Comparison of ENCODE assay signal across 18 cellular contexts in genomic region chr3:127209155-127209839, GRCh38. TPM values are rescaled to one million over a fixed set of nuclear protein-coding genes. Genes with fewer than 3 reads are reported as not detected.
DNase-seq lines count a peak whose midpoint lies in the region; ATAC-seq and TF ChIP-seq lines count a peak whose summit lies in the region.
"Had no signal": no experiment of that assay in that cellular context is flagged by ENCODE, and none has a peak within 500 bp of the region (broad histone marks: within the 10 kb centered on the region; RNA-seq: fewer than 3 reads in every experiment).

No MANE protein-coding gene starts in this region.

- ATAC-seq in Panc1 (0 out of 2 replicates have a peak, but pooled peaks have one; percentile 17), GM21390 (IDR thresholded peaks at IDR 0.05; ENCODE audit: unreplicated experiment) (no peak)
- ATAC-seq: stimulated activated naive CD8-positive, alpha-beta T cell treated with anti-CD3 and anti-CD28 coated beads, Interleukin-15, amount 100 ng/mL, for 72 hours had no signal

- H2BK15ac ChIP-seq in neuronal stem cell (ENCODE audit: low read length), result no peak overlapping the region

- no peak overlapping the region for H3K23ac ChIP-seq in neuronal stem cell (ENCODE audit: low read depth, low read length, poor library complexity)

- H3K36me3 ChIP-seq in Panc1 (ENCODE audit: control insufficient read depth, insufficient read depth, low read length), result no peaks in the 10 kb centered on the region
- H3K36me3 ChIP-seq in neuronal stem cell (replicated peaks in 1 of 2; ENCODE audit: control insufficient read depth in 2 of 2, insufficient read depth in 2 of 2, low read length in 2 of 2), result no peaks in the 10 kb centered on the region
- H3K36me3 ChIP-seq in ascending aorta, result no peaks in the 10 kb centered on the region
- H3K36me3 ChIP-seq: heart left ventricle, neutrophil, upper lobe of left lung had no signal

- no peak overlapping the region for H2BK5ac ChIP-seq in neuronal stem cell (ENCODE audit: low read length)

- H3K27ac ChIP-seq in Panc1 (ENCODE audit: low read length) (no peak overlapping the region), neuronal stem cell (replicated peaks; ENCODE audit: low read length) (no peak overlapping the region), ascending aorta (no peak overlapping the region)
- H3K27ac ChIP-seq: 22Rv1, heart left ventricle, neutrophil, upper lobe of left lung had no signal

- intact Hi-C loops in Panc1 (cut with micrococcal nuclease; ENCODE audit: unreplicated experiment), result no loop called here
- intact Hi-C loops in ascending aorta (cut with DNase I), result no loop called here

- DNase-seq in NCI-H1092 (lab: John Stamatoyannopoulos, UW) (peak; percentile 53), NCI-H1092 treated with DMSO at 0.1 percent for 48 hours (lab: John Stamatoyannopoulos, UW) (no peak), ELF-1 (ENCODE audit: low read depth, low spot score) (peak; percentile 23), Panc1 (ENCODE audit: low read depth, low spot score) (no peak), neuronal stem cell (ENCODE audit: low spot score) (no peak), ascending aorta (ENCODE audit: low spot score in 2 of 2) (no peak), T-helper 9 cell (no peak)
- DNase-seq: activated CD4-positive, alpha-beta T cell treated with anti-CD3 and anti-CD28 coated beads for 4 hours; EL; NCI-H1694; stimulated activated CD4-positive, alpha-beta T cell treated with anti-CD3 and anti-CD28 coated beads, Interleukin-4, amount 100 ng/mL, for 4 hours; stimulated activated naive CD8-positive, alpha-beta T cell treated with anti-CD3 and anti-CD28 coated beads, Interleukin-15, amount 100 ng/mL, for 72 hours had no signal

- no CpG with 5 or more reads among the region's 13 CpGs for WGBS in neuronal stem cell (ENCODE audit: extremely low coverage in 2 of 2, insufficient read length in 2 of 2, insufficient replicate concordance in 1 of 2), 2 donors

- no peak overlapping the region for H4K91ac ChIP-seq in neuronal stem cell (ENCODE audit: low read depth, low read length, poor library complexity)

- POLR2A ChIA-PET in Panc1 (lab: Charles Lee), result no interaction called here

- no peak for TF ChIP-seq CTCF in Panc1 (IDR thresholded peaks at IDR 0.05)
- TF ChIP-seq CTCF in ascending aorta (IDR thresholded peaks at IDR 0.05), result no peak

- H3K18ac ChIP-seq in neuronal stem cell (ENCODE audit: low read length), result peak overlapping the region; percentile 66

- H3K4me3 ChIP-seq in Panc1 (ENCODE audit: low read depth in 2 of 2, low read length in 2 of 2) (no peak overlapping the region), neuronal stem cell (ENCODE audit: low read length in 2 of 2) (no peak overlapping the region), ascending aorta (no peak overlapping the region)
- H3K4me3 ChIP-seq: heart left ventricle, upper lobe of left lung had no signal

- in situ Hi-C loops in Panc1 (cut with HindIII; ENCODE audit: low pct_unique_long_range_greater_than_20kb, low sequenced_read_pairs), result no loop called here

- H3K27me3 ChIP-seq in Panc1 (ENCODE audit: control insufficient read depth, insufficient read depth, low read length) (0 out of 2 replicates have a peak, but pooled peaks cover 2% of the 10 kb centered on the region), neuronal stem cell (ENCODE audit: control insufficient read depth in 3 of 3, insufficient read depth in 3 of 3, low read depth in 1 of 3, low read length in 3 of 3) (peaks cover 0 to 7% (median 0%) of the 10 kb centered on the region in 3 experiments), ascending aorta (no peaks in the 10 kb centered on the region)
- H3K27me3 ChIP-seq: neutrophil, upper lobe of left lung had no signal

- no peak overlapping the region for H3K4ac ChIP-seq in neuronal stem cell (ENCODE audit: low read length)

- H3K79me1 ChIP-seq in neuronal stem cell (ENCODE audit: low read depth, low read length), result no peaks in the 10 kb centered on the region

- peak overlapping the region; percentile 3 for H2BK120ac ChIP-seq in neuronal stem cell (ENCODE audit: low read depth, low read length)

- no peak overlapping the region for H3K4me2 ChIP-seq in neuronal stem cell (ENCODE audit: insufficient read depth, low read length, poor library complexity, severe bottlenecking)

- peak overlapping the region; percentile 44 for H3K9ac ChIP-seq in neuronal stem cell (ENCODE audit: low read depth, low read length, poor library complexity)

- H2BK12ac ChIP-seq in neuronal stem cell (ENCODE audit: low read length), result peak overlapping the region; percentile 7

- no peak overlapping the region for H2AFZ ChIP-seq in neuronal stem cell (ENCODE audit: low read length)

- no TSS peak for BruUV-seq in Panc1 (replicated peaks; lab: Mats Ljungman, UMichigan)

- H3K9me3 ChIP-seq in Panc1 (ENCODE audit: control insufficient read depth, insufficient read depth, low read depth, low read length) (no peaks in the 10 kb centered on the region), neuronal stem cell (replicated peaks in 1 of 2; ENCODE audit: control insufficient read depth in 2 of 2, insufficient read depth in 1 of 2, low read depth in 1 of 2, low read length in 2 of 2) (no peaks in the 10 kb centered on the region), ascending aorta (no peaks in the 10 kb centered on the region)
- H3K9me3 ChIP-seq: heart left ventricle, neutrophil, upper lobe of left lung had no signal

- H2AK5ac ChIP-seq in neuronal stem cell (ENCODE audit: low read depth, low read length), result peak overlapping the region; percentile 33

- H3K14ac ChIP-seq in neuronal stem cell (ENCODE audit: low read length), result peak overlapping the region; percentile 39

- no peak overlapping the region for H4K8ac ChIP-seq in neuronal stem cell (ENCODE audit: low read depth, low read length)

- CTCF ChIA-PET in Panc1 (lab: Charles Lee), result no interaction called here

- H3K4me1 ChIP-seq in Panc1 (ENCODE audit: control insufficient read depth, insufficient read depth, low read length) (no peaks in the 10 kb centered on the region), neuronal stem cell (ENCODE audit: control insufficient read depth in 2 of 2, insufficient read depth in 1 of 2, low read depth in 1 of 2, low read length in 2 of 2) (peaks cover 0 to 7% of the 10 kb centered on the region in 2 donors), ascending aorta (no peaks in the 10 kb centered on the region)
- H3K4me1 ChIP-seq: heart left ventricle had no signal

RNA-seq across cellular contexts. Expression of gene PRR23E, which starts 16.4 kb away (rescaled TPM):
- total RNA-seq in Panc1 (2021; ENCODE audit: unreplicated experiment), result not detected
- polyA plus RNA-seq in Panc1 (2012; ENCODE audit: insufficient read length), result not detected
- not detected for polyA plus RNA-seq in neuronal stem cell (2013, experiment 1 of 2)
- not detected for polyA plus RNA-seq in neuronal stem cell (2013, experiment 2 of 2)
- total RNA-seq in ascending aorta, result not detected
- total RNA-seq: heart left ventricle, NCI-H460, upper lobe of left lung had no signal
- polyA plus RNA-seq: heart left ventricle had no signal

Comparison
In these comparisons a context has a peak if more than half of its experiments do, and no peak if none do; other contexts are left out.
1. DNase-seq: peak in NCI-H1092 (single experiment) and ELF-1 (single experiment); none in NCI-H1092 treated with DMSO at 0.1 percent for 48 hours (single experiment), Panc1 (single experiment), neuronal stem cell (single experiment), ascending aorta (0 of 2) and T-helper 9 cell (single experiment).